Comparison of ENCODE assay signal across 8 cellular contexts in genomic region chr19:2475702-2476450, GRCh38. TPM values are rescaled to one million over a fixed set of nuclear protein-coding genes. Genes with fewer than 3 reads are reported as not detected.
DNase-seq lines count a peak whose midpoint lies in the region; ATAC-seq and TF ChIP-seq lines count a peak whose summit lies in the region.

A gene with protein sequence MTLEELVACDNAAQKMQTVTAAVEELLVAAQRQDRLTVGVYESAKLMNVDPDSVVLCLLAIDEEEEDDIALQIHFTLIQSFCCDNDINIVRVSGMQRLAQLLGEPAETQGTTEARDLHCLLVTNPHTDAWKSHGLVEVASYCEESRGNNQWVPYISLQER (plus strand): TSS chr19:2476127. CDS start chr19:2476359, 232 bp downstream.

- DNase-seq in C1 segment of cervical spinal cord (lab: John Stamatoyannopoulos, UW): peak; percentile 50 to 97 (median 92)
- DNase-seq in NCI-H82 treated with DMSO at 0.1 percent for 48 hours (lab: John Stamatoyannopoulos, UW; ENCODE audit: unreplicated experiment): peak; percentile 69
- peak; percentile 95 to 98 for DNase-seq in activated CD4-positive, alpha-beta T cell treated with anti-CD3 and anti-CD28 coated beads, Interleukin-2, amount 50 U/mL, for 48 hours
- DNase-seq in dermis microvascular lymphatic vessel endothelial cell (ENCODE audit: low read depth in 2 of 2): peak; percentile 97 to 98
- peak; percentile 96 for DNase-seq in stimulated activated CD4-positive, alpha-beta T cell treated with anti-CD3 and anti-CD28 coated beads, Interleukin-4, amount 100 ng/mL, for 1 hour

- TF ChIP-seq CTCF in liver (IDR thresholded peaks at IDR 0.05; ENCODE audit: low read depth, low read length, missing input control): no peak

- peak; percentile 59 to 63 for TF ChIP-seq RAD21 in liver (IDR thresholded peaks at IDR 0.05)

- ATAC-seq in GM19328 (IDR thresholded peaks at IDR 0.05; ENCODE audit: unreplicated experiment) (peak; percentile 39), HG03565 (IDR thresholded peaks at IDR 0.05; ENCODE audit: unreplicated experiment) (peak; percentile 47)

- whole genome bisulfite sequencing in liver: under 1% methylated on average over 70 of the region's 70 CpGs

- peak within 1 kb of the TSS; percentile 93 to 94 for H3K27ac ChIP-seq in liver (ENCODE audit: low read depth in 1 of 2, low read length in 2 of 2)

- peaks cover 4 to 7% (median 6%) of the 10 kb centered on the region in 4 donors for H3K36me3 ChIP-seq in liver (ENCODE audit: control insufficient read depth in 4 of 4, insufficient read depth in 3 of 4, low read depth in 1 of 4, low read length in 3 of 4)

- peaks cover 0 to 9% (median 7%) of the 10 kb centered on the region in 4 donors for H3K4me1 ChIP-seq in liver (ENCODE audit: control insufficient read depth in 4 of 4, insufficient read depth in 4 of 4, low read length in 3 of 4)

- peak within 1 kb of the TSS; percentile 70 to 98 for H3K9ac ChIP-seq in liver (ENCODE audit: low read depth in 1 of 2, low read length in 2 of 2)

- H3K27me3 ChIP-seq in liver (ENCODE audit: control insufficient read depth in 4 of 4, insufficient read depth in 4 of 4, low read length in 3 of 4): no peaks in the 10 kb centered on the region

- H3K9me3 ChIP-seq in liver (ENCODE audit: control insufficient read depth in 4 of 4, low read length in 3 of 4): no peaks in the 10 kb centered on the region

- peak within 1 kb of the TSS; percentile 81 to 99 (median 89) for H3K4me3 ChIP-seq in liver (ENCODE audit: low read depth in 1 of 3, low read length in 3 of 3)

TF ChIP-seq in liver, 16 proteins besides CTCF, POLR2A, EP300 and RAD21:
- no peak for TF ChIP-seq JUND (IDR thresholded peaks at IDR 0.05)
- peak; percentile 42 for TF ChIP-seq NR2F2 (IDR thresholded peaks at IDR 0.05)
- TF ChIP-seq, protein P1, sequence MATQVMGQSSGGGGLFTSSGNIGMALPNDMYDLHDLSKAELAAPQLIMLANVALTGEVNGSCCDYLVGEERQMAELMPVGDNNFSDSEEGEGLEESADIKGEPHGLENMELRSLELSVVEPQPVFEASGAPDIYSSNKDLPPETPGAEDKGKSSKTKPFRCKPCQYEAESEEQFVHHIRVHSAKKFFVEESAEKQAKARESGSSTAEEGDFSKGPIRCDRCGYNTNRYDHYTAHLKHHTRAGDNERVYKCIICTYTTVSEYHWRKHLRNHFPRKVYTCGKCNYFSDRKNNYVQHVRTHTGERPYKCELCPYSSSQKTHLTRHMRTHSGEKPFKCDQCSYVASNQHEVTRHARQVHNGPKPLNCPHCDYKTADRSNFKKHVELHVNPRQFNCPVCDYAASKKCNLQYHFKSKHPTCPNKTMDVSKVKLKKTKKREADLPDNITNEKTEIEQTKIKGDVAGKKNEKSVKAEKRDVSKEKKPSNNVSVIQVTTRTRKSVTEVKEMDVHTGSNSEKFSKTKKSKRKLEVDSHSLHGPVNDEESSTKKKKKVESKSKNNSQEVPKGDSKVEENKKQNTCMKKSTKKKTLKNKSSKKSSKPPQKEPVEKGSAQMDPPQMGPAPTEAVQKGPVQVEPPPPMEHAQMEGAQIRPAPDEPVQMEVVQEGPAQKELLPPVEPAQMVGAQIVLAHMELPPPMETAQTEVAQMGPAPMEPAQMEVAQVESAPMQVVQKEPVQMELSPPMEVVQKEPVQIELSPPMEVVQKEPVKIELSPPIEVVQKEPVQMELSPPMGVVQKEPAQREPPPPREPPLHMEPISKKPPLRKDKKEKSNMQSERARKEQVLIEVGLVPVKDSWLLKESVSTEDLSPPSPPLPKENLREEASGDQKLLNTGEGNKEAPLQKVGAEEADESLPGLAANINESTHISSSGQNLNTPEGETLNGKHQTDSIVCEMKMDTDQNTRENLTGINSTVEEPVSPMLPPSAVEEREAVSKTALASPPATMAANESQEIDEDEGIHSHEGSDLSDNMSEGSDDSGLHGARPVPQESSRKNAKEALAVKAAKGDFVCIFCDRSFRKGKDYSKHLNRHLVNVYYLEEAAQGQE (IDR thresholded peaks at IDR 0.05): peak; percentile 97
- peak; percentile 59 for TF ChIP-seq FOXA1 (IDR thresholded peaks at IDR 0.05)
- peak in 1 of 2 donors; percentile 38 for TF ChIP-seq GABPA (IDR thresholded peaks at IDR 0.05 in 1 of 2, conservative IDR thresholded peaks at IDR 0.05 in 1 of 2)
- TF ChIP-seq HNF4A (conservative IDR thresholded peaks at IDR 0.05): peak; percentile 44 to 49
- TF ChIP-seq, protein P2, sequence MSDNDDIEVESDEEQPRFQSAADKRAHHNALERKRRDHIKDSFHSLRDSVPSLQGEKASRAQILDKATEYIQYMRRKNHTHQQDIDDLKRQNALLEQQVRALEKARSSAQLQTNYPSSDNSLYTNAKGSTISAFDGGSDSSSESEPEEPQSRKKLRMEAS (IDR thresholded peaks at IDR 0.05): peak; percentile 89
- TF ChIP-seq YY1 (IDR thresholded peaks at IDR 0.05): peak; percentile 75
- TF ChIP-seq HNF4G (IDR thresholded peaks at IDR 0.05): no peak
- TF ChIP-seq ATF3 (IDR thresholded peaks at IDR 0.05): peak; percentile 23
- TF ChIP-seq RXRA (IDR thresholded peaks at IDR 0.05): peak; percentile 60 to 61
- TF ChIP-seq, protein P3, sequence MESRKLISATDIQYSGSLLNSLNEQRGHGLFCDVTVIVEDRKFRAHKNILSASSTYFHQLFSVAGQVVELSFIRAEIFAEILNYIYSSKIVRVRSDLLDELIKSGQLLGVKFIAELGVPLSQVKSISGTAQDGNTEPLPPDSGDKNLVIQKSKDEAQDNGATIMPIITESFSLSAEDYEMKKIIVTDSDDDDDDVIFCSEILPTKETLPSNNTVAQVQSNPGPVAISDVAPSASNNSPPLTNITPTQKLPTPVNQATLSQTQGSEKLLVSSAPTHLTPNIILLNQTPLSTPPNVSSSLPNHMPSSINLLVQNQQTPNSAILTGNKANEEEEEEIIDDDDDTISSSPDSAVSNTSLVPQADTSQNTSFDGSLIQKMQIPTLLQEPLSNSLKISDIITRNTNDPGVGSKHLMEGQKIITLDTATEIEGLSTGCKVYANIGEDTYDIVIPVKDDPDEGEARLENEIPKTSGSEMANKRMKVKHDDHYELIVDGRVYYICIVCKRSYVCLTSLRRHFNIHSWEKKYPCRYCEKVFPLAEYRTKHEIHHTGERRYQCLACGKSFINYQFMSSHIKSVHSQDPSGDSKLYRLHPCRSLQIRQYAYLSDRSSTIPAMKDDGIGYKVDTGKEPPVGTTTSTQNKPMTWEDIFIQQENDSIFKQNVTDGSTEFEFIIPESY (IDR thresholded peaks at IDR 0.05): peak; percentile 34
- TF ChIP-seq TAF1 (conservative IDR thresholded peaks at IDR 0.05): peak; percentile 100
- no peak for TF ChIP-seq FOXA2 (IDR thresholded peaks at IDR 0.05)
- peak; percentile 90 for TF ChIP-seq SP1 (IDR thresholded peaks at IDR 0.05)
- TF ChIP-seq EGR1 (IDR thresholded peaks at IDR 0.05; ENCODE audit: low read depth in 2 of 2): peak; percentile 93 to 98

RNA-seq across cellular contexts. Expression of the gene that starts here (rescaled TPM):
- 42.0 and 107 TPM in 2 replicates for total RNA-seq in dermis microvascular lymphatic vessel endothelial cell
- 10 to 100 TPM; 11.6 to 81.3 TPM for total RNA-seq in liver
- polyA plus RNA-seq in liver: 10 to 100 TPM; 83.4 to 86.3 TPM

Comparison
In these comparisons a context has a peak if more than half of its experiments do, and no peak if none do; other contexts are left out.
1. Peak in every context shown above with its lines: DNase-seq, ATAC-seq, H3K4me3 ChIP-seq and H3K27ac ChIP-seq.